ENCODE assay signal across 8 cellular contexts in the genomic region with DNA sequence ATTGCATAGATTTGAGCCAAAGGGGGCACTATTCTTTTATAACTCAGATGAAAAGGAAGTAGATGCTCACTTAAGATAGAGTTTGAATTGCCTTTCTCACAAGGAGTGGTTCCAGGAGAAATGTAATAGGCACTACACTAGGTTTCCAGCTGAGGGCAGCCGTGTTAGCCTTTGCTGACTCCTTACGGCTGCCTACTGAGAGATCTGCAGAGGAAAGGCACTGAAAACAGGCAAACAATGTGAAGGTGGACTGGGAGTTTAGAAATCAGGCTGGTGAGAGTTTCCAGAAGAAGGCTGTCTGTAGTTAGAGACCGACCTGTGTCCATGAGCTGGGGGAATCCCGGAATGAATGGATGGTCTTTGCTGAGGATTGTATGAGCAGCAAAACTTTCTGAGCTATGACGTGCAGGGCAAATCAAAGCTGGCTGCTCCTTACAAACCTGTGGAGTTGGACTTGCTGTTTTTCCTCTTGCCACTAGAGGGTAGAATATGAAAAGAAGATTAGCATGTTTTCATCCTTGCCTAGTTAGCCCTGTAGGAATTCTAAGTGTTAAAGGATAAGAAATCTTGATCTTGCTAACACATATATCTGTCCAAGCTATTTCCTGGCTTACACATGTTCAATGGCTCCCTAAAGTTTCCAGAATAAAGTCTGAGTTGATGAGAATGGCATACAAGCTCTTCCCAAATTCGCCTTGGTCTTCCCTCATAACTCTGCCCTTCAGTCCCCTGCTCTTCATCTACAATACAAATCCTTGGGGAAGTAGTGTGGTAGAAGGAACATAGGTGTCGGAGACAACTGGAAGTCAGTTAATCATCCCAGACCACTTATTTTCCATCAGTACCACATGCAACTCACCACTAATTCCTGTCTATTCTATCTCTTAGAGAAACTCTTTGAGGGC. TPM values are rescaled to one million over a fixed set of nuclear protein-coding genes. Genes with fewer than 3 reads are reported as not detected.
DNase-seq lines count a peak whose midpoint lies in the region; ATAC-seq and TF ChIP-seq lines count a peak whose summit lies in the region.

No MANE protein-coding gene starts in this region.

- 0 out of 2 replicates have a peak, but pooled peaks cover 4% of the 10 kb centered on the region for H3F3A ChIP-seq in MM.1S (ENCODE audit: insufficient read depth, low read length)

- no peaks in the 10 kb centered on the region for H3K4me1 Mint-ChIP-seq in activated naive CD4-positive, alpha-beta T cell treated with anti-CD3 and anti-CD28 coated beads for 36 hours (ENCODE audit: low read depth)

- H3K9me3 ChIP-seq in MM.1S (replicated peaks; ENCODE audit: insufficient read depth, low read length) (no peaks in the 10 kb centered on the region), SJCRH30 (replicated peaks) (no peaks in the 10 kb centered on the region), gastroesophageal sphincter (no peaks in the 10 kb centered on the region), neutrophil (no peaks in the 10 kb centered on the region)

- H3K27ac Mint-ChIP-seq in activated naive CD4-positive, alpha-beta T cell treated with anti-CD3 and anti-CD28 coated beads for 36 hours, result no peak overlapping the region

- H3K4me1 ChIP-seq in MM.1S (ENCODE audit: low read length) (no peaks in the 10 kb centered on the region), SJCRH30 (no peaks in the 10 kb centered on the region), gastroesophageal sphincter (peaks cover 0 to 23% (median 0%) of the 10 kb centered on the region in 3 donors), neutrophil (ENCODE audit: control insufficient read depth in 1 of 2, insufficient read depth in 1 of 2, low read depth in 1 of 2, low read length in 1 of 2) (no peaks in the 10 kb centered on the region)

- H3K9me2 ChIP-seq in MM.1S (replicated peaks; ENCODE audit: insufficient read depth, low read length), result no peaks in the 10 kb centered on the region

- 0 to 15% methylated on average over 5 to 7 of the region's 7 CpGs for WGBS in gastroesophageal sphincter (ENCODE audit: low coverage in 1 of 2), 2 donors

- no peak overlapping the region for H3K4me3 ChIP-seq in MM.1S (ENCODE audit: low read length)
- H3K4me3 ChIP-seq in SJCRH30, result no peak overlapping the region
- H3K4me3 ChIP-seq in gastroesophageal sphincter, result peak overlapping the region in 1 of 2 donors; percentile 15
- H3K4me3 ChIP-seq in neutrophil (ENCODE audit: low read depth in 1 of 2, low read length in 1 of 2), result no peak overlapping the region

- peak overlapping the region; percentile 53 for H3K4me2 ChIP-seq in MM.1S (ENCODE audit: low read depth, low read length)

- no peaks in the 10 kb centered on the region for H3K27me3 Mint-ChIP-seq in activated naive CD4-positive, alpha-beta T cell treated with anti-CD3 and anti-CD28 coated beads for 36 hours (ENCODE audit: low read depth)

- H2AFZ ChIP-seq in MM.1S (ENCODE audit: low read length), result peak overlapping the region; percentile 78

- in situ Hi-C loops in GM13977 (cut with MboI; ENCODE audit: low pct_unique_long_range_greater_than_20kb, low sequenced_read_pairs, unreplicated experiment), result no loop called here

- peak; percentile 84 for TF ChIP-seq CTCF in 22Rv1 (IDR thresholded peaks at IDR 0.05)
- TF ChIP-seq CTCF in GM13977 (IDR thresholded peaks at IDR 0.05; ENCODE audit: extremely low read depth, insufficient read depth, missing control alignments), result peak; percentile 75
- TF ChIP-seq CTCF in MM.1S (IDR thresholded peaks at IDR 0.05; ENCODE audit: low read length), result peak; percentile 76
- peak; percentile 54 to 88 (median 84) for TF ChIP-seq CTCF in gastroesophageal sphincter (IDR thresholded peaks at IDR 0.05)
- TF ChIP-seq CTCF in neutrophil (IDR thresholded peaks at IDR 0.05), result peak; percentile 69

- no peaks in the 10 kb centered on the region for H3K9me3 Mint-ChIP-seq in activated naive CD4-positive, alpha-beta T cell treated with anti-CD3 and anti-CD28 coated beads for 36 hours

- TF ChIP-seq EP300 in gastroesophageal sphincter (IDR thresholded peaks at IDR 0.05), result no peak

- no peak overlapping the region for H3K4me3 Mint-ChIP-seq in activated naive CD4-positive, alpha-beta T cell treated with anti-CD3 and anti-CD28 coated beads for 36 hours

- DNase-seq in GM13977 (ENCODE audit: low spot score) (peak; percentile 73), MM.1S (peak; percentile 70), SJCRH30 (peak; percentile 62 to 91), ureter (ENCODE audit: low spot score) (peak; percentile 66)
- peak; percentile 59 for DNase-seq in activated naive CD4-positive, alpha-beta T cell treated with anti-CD3 and anti-CD28 coated beads for 36 hours

- TF ChIP-seq POLR2A in gastroesophageal sphincter (IDR thresholded peaks at IDR 0.05), result no peak

- intact Hi-C loops in activated naive CD4-positive, alpha-beta T cell treated with anti-CD3 and anti-CD28 coated beads for 36 hours (cut with micrococcal nuclease), result loop anchor here (1.0 kb wide), 5 partner anchors 167 to 243 kb away; no protein-coding TSS in a partner anchor

- no peaks in the 10 kb centered on the region for H3K79me2 ChIP-seq in MM.1S (ENCODE audit: low read length)

- H3K36me3 ChIP-seq in MM.1S (replicated peaks; ENCODE audit: insufficient read depth, low read length), result no peaks in the 10 kb centered on the region
- H3K36me3 ChIP-seq in SJCRH30, result no peaks in the 10 kb centered on the region
- H3K36me3 ChIP-seq in gastroesophageal sphincter, result no peaks in the 10 kb centered on the region
- H3K36me3 ChIP-seq in neutrophil, result no peaks in the 10 kb centered on the region

- ATAC-seq in gastroesophageal sphincter, result peak; percentile 94

- H3K27me3 ChIP-seq in MM.1S (replicated peaks; ENCODE audit: insufficient read depth, low read length) (no peaks in the 10 kb centered on the region), SJCRH30 (no peaks in the 10 kb centered on the region), gastroesophageal sphincter (no peaks in the 10 kb centered on the region), neutrophil (no peaks in the 10 kb centered on the region)

- H4K20me1 ChIP-seq in MM.1S (ENCODE audit: insufficient read depth, low read length), result no peaks in the 10 kb centered on the region

- peak overlapping the region; percentile 28; the same call in 1 of the 2 replicates for H3K27ac ChIP-seq in 22Rv1
- peak overlapping the region; percentile 16; the same call in 1 of the 2 replicates for H3K27ac ChIP-seq in MM.1S (ENCODE audit: low read length)
- H3K27ac ChIP-seq in SJCRH30, result no peak overlapping the region
- peak overlapping the region in 3 of 4 donors; percentile 61 to 71 (median 69) for H3K27ac ChIP-seq in gastroesophageal sphincter
- H3K27ac ChIP-seq in neutrophil, result no peak overlapping the region

- H3K36me3 Mint-ChIP-seq in activated naive CD4-positive, alpha-beta T cell treated with anti-CD3 and anti-CD28 coated beads for 36 hours (ENCODE audit: low read depth), result no peaks in the 10 kb centered on the region

- H3K9ac ChIP-seq in MM.1S (ENCODE audit: low read length), result no peak overlapping the region

- CTCF ChIA-PET in activated naive CD4-positive, alpha-beta T cell treated with anti-CD3 and anti-CD28 coated beads for 36 hours (lab: Charles Lee), result interaction anchor here (0.6 to 3.7 kb wide), 62 partner anchors 9 to 795 kb away, joined by 3 to 65 read pairs (median 4); partner anchors contain the start of genes ABHD15, ANKRD13B, NUFIP2 and TAOK1

RNA-seq across cellular contexts. Expression of gene TAOK1, which starts 20.1 kb away (rescaled TPM):
- total RNA-seq in SJCRH30 (2014; rRNA removed; shearing (Covaris generic)), result 57.5 and 66.3 TPM in 2 replicates
- total RNA-seq in activated naive CD4-positive, alpha-beta T cell treated with anti-CD3 and anti-CD28 coated beads for 36 hours, result 10 to 100 TPM; 21.8 to 21.9 TPM
- total RNA-seq in gastroesophageal sphincter (10 to 100 TPM; 57.9 to 72.2 (median 65.1) TPM), ureter (92.4 TPM)

Comparison
In these comparisons a context has a peak if more than half of its experiments do, and no peak if none do; other contexts are left out.
1. H3K27ac ChIP-seq: peak in 22Rv1 (single experiment), MM.1S (single experiment) and gastroesophageal sphincter (3 of 4); none in SJCRH30 (single experiment) and neutrophil (single experiment).
2. Peak in every context shown above with its lines, with median percentiles within 50 percentile points of each other: CTCF ChIP-seq and DNase-seq.